ENCODE assay signal across 8 cellular contexts in genomic region chr16:75566040-75566888, GRCh38. TPM values are rescaled to one million over a fixed set of nuclear protein-coding genes. Genes with fewer than 3 reads are reported as not detected.
DNase-seq lines count a peak whose midpoint lies in the region; ATAC-seq and TF ChIP-seq lines count a peak whose summit lies in the region.

GABARAPL2 (plus strand) TSS chr16:75566379; CDS start chr16:75566487, 108 bp downstream.

- DNase-seq in AG08396 (ENCODE audit: low spot score): peak; percentile 93
- peak; percentile 56 for DNase-seq in NCI-H460 (ENCODE audit: extremely low read depth, low read depth)
- peak; percentile 85 to 87 for DNase-seq in activated CD4-positive, alpha-beta T cell treated with anti-CD3 and anti-CD28 coated beads for 24 hours (ENCODE audit: low read depth in 2 of 2)
- peak; percentile 93 for DNase-seq in cerebellum (ENCODE audit: low spot score)
- DNase-seq in kidney epithelial cell (ENCODE audit: low read depth): peak; percentile 23
- DNase-seq in stimulated activated CD4-positive, alpha-beta T cell treated with anti-CD3 and anti-CD28 coated beads, Interleukin-15, amount 100 ng/mL, for 24 hours: peak; percentile 92

- ATAC-seq in GM19035 (IDR thresholded peaks at IDR 0.05; ENCODE audit: unreplicated experiment) (peak; percentile 77), HG03342 (IDR thresholded peaks at IDR 0.05; ENCODE audit: unreplicated experiment) (peak; percentile 70)

- no peaks in the 10 kb centered on the region for H3K36me3 ChIP-seq in kidney epithelial cell (ENCODE audit: control insufficient read depth, insufficient read depth, low read length)

- H3K4me3 ChIP-seq in kidney epithelial cell (ENCODE audit: low read depth, low read length): peak within 1 kb of the TSS; percentile 69

- TF ChIP-seq CTCF in kidney epithelial cell (IDR thresholded peaks at IDR 0.05; ENCODE audit: insufficient read depth, low read length, poor library complexity, severe bottlenecking): no peak

- no peaks in the 10 kb centered on the region for H3K27me3 ChIP-seq in kidney epithelial cell (ENCODE audit: control insufficient read depth, insufficient read depth, low read length)

RNA-seq across cellular contexts. Expression of gene GABARAPL2, which starts in this region (rescaled TPM):
- 31.3 and 34.8 TPM in 2 replicates for total RNA-seq in NCI-H460 (2014; rRNA removed; shearing (Covaris generic))
- polyA plus RNA-seq in NCI-H460 (2014; cell fraction: nucleus; rRNA removed): 23.2 and 27.1 TPM in 2 replicates
- total RNA-seq in cerebellum (62.2 TPM), kidney epithelial cell (67.9 and 75.6 TPM in 2 replicates)

Comparison
In these comparisons a context has a peak if more than half of its experiments do, and no peak if none do; other contexts are left out.
1. Peak in every context shown above with its lines: DNase-seq, ATAC-seq and H3K4me3 ChIP-seq.
2. DNase-seq: peak in every context shown above with its lines; median percentile 93 in AG08396; 93 in cerebellum; 92 in stimulated activated CD4-positive, alpha-beta T cell treated with anti-CD3 and anti-CD28 coated beads, Interleukin-15, amount 100 ng/mL, for 24 hours; 86 in activated CD4-positive, alpha-beta T cell treated with anti-CD3 and anti-CD28 coated beads for 24 hours; 56 in NCI-H460; 23 in kidney epithelial cell.